10 cellular contexts compared by ENCODE assay signal in genomic region chr16:2511128-2511785, GRCh38. TPM values are rescaled to one million over a fixed set of nuclear protein-coding genes. Genes with fewer than 3 reads are reported as not detected.
A peak's percentile ranks its signal among the peaks of the same experiment; 100 is the strongest.
DNase-seq lines count a peak whose midpoint lies in the region; ATAC-seq and TF ChIP-seq lines count a peak whose summit lies in the region.
"Had no signal": no experiment of that assay in that cellular context is flagged by ENCODE, and none has a peak within 500 bp of the region (broad histone marks: within the 10 kb centered on the region; RNA-seq: fewer than 3 reads in every experiment).

No MANE protein-coding gene starts in this region.

- no peaks in the 10 kb centered on the region for H3K27me3 ChIP-seq in CD4-positive, alpha-beta T cell (ENCODE audit: control insufficient read depth, insufficient read depth, low read length)
- H3K27me3 ChIP-seq in parathyroid adenoma (ENCODE audit: control insufficient read depth, insufficient read depth, low read length), result no peaks in the 10 kb centered on the region

- H3K4me3 ChIP-seq in parathyroid adenoma (ENCODE audit: low read depth, low read length), result no peak overlapping the region

- intact Hi-C loops in CD4-positive, alpha-beta T cell (cut with DNase I, micrococcal nuclease), result no loop called here
- intact Hi-C loops in left cardiac atrium (cut with DNase I), result no loop called here
- intact Hi-C loops in activated T-helper 2 cell treated with anti-CD3 and anti-CD28 coated beads, Interferon-gamma antibody, Interleukin-2, Interleukin-4, amounts not matched to agents 10 μg/mL and 5 μg/mL and 100 μg/mL, durations not matched to agents 14 hours and 24 hours and 36 hours (cut with micrococcal nuclease), result loop anchor here (5.0 to 10.0 kb wide), 3 partner anchors 169 to 356 kb away; partner anchors contain the start of genes ABCA3, RNPS1 and TRAF7

- H3K4me1 ChIP-seq in parathyroid adenoma, result peaks cover 29% of the 10 kb centered on the region

- no peak for ATAC-seq in CD4-positive, alpha-beta T cell (ENCODE audit: poor library complexity)
- no peak for ATAC-seq in WTC11
- peak; percentile 15 to 16 for ATAC-seq in left cardiac atrium

- POLR2A ChIA-PET in CD4-positive, alpha-beta T cell (lab: Charles Lee), result no interaction called here
- POLR2A ChIA-PET in WTC11 (lab: Charles Lee) (interaction anchor here (0.7 kb wide), 1 partner anchor 1046 kb away, joined by 5 read pairs; no protein-coding TSS in a partner anchor), GM10248 (lab: Yijun Ruan, JAX) (no interaction called here)

- H2AFZ ChIP-seq in parathyroid adenoma, result no peak overlapping the region

- H3K9ac ChIP-seq in parathyroid adenoma, result no peak overlapping the region

- no peak for TF ChIP-seq CTCF in CD4-positive, alpha-beta T cell (IDR thresholded peaks at IDR 0.05)
- TF ChIP-seq CTCF in WTC11 (IDR thresholded peaks at IDR 0.05) (no peak), parathyroid adenoma (IDR thresholded peaks at IDR 0.05) (no peak), GM10266 (IDR thresholded peaks at IDR 0.05; ENCODE audit: control insufficient read depth, insufficient read depth, low read depth, missing control alignments) (no peak), GM10248 (IDR thresholded peaks at IDR 0.05; ENCODE audit: control extremely low read depth, extremely low read depth, low read depth, missing control alignments) (no peak)

- H3K4me1 Mint-ChIP-seq in CD4-positive, alpha-beta T cell (ENCODE audit: low read depth), result peaks cover 36% of the 10 kb centered on the region
- H3K4me1 Mint-ChIP-seq in WTC11, result peaks cover 41% of the 10 kb centered on the region
- peaks cover 18% of the 10 kb centered on the region for H3K4me1 Mint-ChIP-seq in activated T-helper 2 cell treated with anti-CD3 and anti-CD28 coated beads, Interferon-gamma antibody, Interleukin-2, Interleukin-4, amounts not matched to agents 10 μg/mL and 5 μg/mL and 100 μg/mL, durations not matched to agents 14 hours and 24 hours and 36 hours (ENCODE audit: low read depth)

- peak overlapping the region; percentile 94 for H3K4me3 Mint-ChIP-seq in CD4-positive, alpha-beta T cell
- peak overlapping the region; percentile 15; the same call in 1 of the 2 replicates for H3K4me3 Mint-ChIP-seq in WTC11
- no peak overlapping the region for H3K4me3 Mint-ChIP-seq in activated T-helper 2 cell treated with anti-CD3 and anti-CD28 coated beads, Interferon-gamma antibody, Interleukin-2, Interleukin-4, amounts not matched to agents 10 μg/mL and 5 μg/mL and 100 μg/mL, durations not matched to agents 14 hours and 24 hours and 36 hours (ENCODE audit: low read depth)

- peak overlapping the region; percentile 100 for H3K27ac Mint-ChIP-seq in CD4-positive, alpha-beta T cell
- no peak overlapping the region for H3K27ac Mint-ChIP-seq in WTC11
- no peak overlapping the region for H3K27ac Mint-ChIP-seq in activated T-helper 2 cell treated with anti-CD3 and anti-CD28 coated beads, Interferon-gamma antibody, Interleukin-2, Interleukin-4, amounts not matched to agents 10 μg/mL and 5 μg/mL and 100 μg/mL, durations not matched to agents 14 hours and 24 hours and 36 hours

- CTCF ChIA-PET in CD4-positive, alpha-beta T cell (lab: Charles Lee), result interaction anchor here (1.1 kb wide), 1 partner anchor 10 kb away, joined by 4 read pairs; no protein-coding TSS in a partner anchor
- CTCF ChIA-PET in WTC11 (lab: Charles Lee) (interaction anchor here (1.0 to 3.0 kb wide), 3 partner anchors 9 to 18 kb away, joined by 3 to 30 read pairs (median 4); partner anchors contain the start of gene AMDHD2), GM10248 (lab: Yijun Ruan, JAX) (interaction anchor here (1.6 to 4.2 kb wide), 3 partner anchors 10 to 316 kb away, joined by 4 to 24 read pairs (median 6); no protein-coding TSS in a partner anchor)

- no peaks in the 10 kb centered on the region for H3K27me3 Mint-ChIP-seq in CD4-positive, alpha-beta T cell
- peaks cover 4% of the 10 kb centered on the region for H3K27me3 Mint-ChIP-seq in WTC11 (ENCODE audit: low read depth)
- no peaks in the 10 kb centered on the region for H3K27me3 Mint-ChIP-seq in activated T-helper 2 cell treated with anti-CD3 and anti-CD28 coated beads, Interferon-gamma antibody, Interleukin-2, Interleukin-4, amounts not matched to agents 10 μg/mL and 5 μg/mL and 100 μg/mL, durations not matched to agents 14 hours and 24 hours and 36 hours (ENCODE audit: low read depth)

- peaks cover 21% of the 10 kb centered on the region for H3K79me2 ChIP-seq in parathyroid adenoma

- no peaks in the 10 kb centered on the region for H3K36me3 ChIP-seq in parathyroid adenoma (ENCODE audit: control insufficient read depth, insufficient read depth, low read length)

- no peak overlapping the region for H3K27ac ChIP-seq in CD4-positive, alpha-beta T cell (ENCODE audit: low read depth, low read length)
- peak overlapping the region; percentile 99 for H3K27ac ChIP-seq in parathyroid adenoma

- H3K36me3 Mint-ChIP-seq in CD4-positive, alpha-beta T cell (ENCODE audit: low read depth), result peaks cover 29% of the 10 kb centered on the region
- no peaks in the 10 kb centered on the region for H3K36me3 Mint-ChIP-seq in WTC11
- peaks cover 5% of the 10 kb centered on the region for H3K36me3 Mint-ChIP-seq in activated T-helper 2 cell treated with anti-CD3 and anti-CD28 coated beads, Interferon-gamma antibody, Interleukin-2, Interleukin-4, amounts not matched to agents 10 μg/mL and 5 μg/mL and 100 μg/mL, durations not matched to agents 14 hours and 24 hours and 36 hours (ENCODE audit: low read depth)

- no peak overlapping the region for H3K4me2 ChIP-seq in parathyroid adenoma (ENCODE audit: low read length)

- no peaks in the 10 kb centered on the region for H3K9me3 Mint-ChIP-seq in CD4-positive, alpha-beta T cell
- H3K9me3 Mint-ChIP-seq in WTC11, result no peaks in the 10 kb centered on the region
- no peaks in the 10 kb centered on the region for H3K9me3 Mint-ChIP-seq in activated T-helper 2 cell treated with anti-CD3 and anti-CD28 coated beads, Interferon-gamma antibody, Interleukin-2, Interleukin-4, amounts not matched to agents 10 μg/mL and 5 μg/mL and 100 μg/mL, durations not matched to agents 14 hours and 24 hours and 36 hours

- DNase-seq in CD4-positive, alpha-beta T cell, result no peak
- DNase-seq in WTC11 (ENCODE audit: low spot score) (peak; percentile 60), left cardiac atrium (peak; percentile 84), SIG-M5 (lab: John Stamatoyannopoulos, UW) (no peak), GM10266 (ENCODE audit: extremely low spot score) (no peak), GM10248 (ENCODE audit: extremely low spot score) (no peak)
- no peak for DNase-seq in activated T-helper 2 cell treated with anti-CD3 and anti-CD28 coated beads, Interferon-gamma antibody, Interleukin-2, Interleukin-4, amounts not matched to agents 10 μg/mL and 5 μg/mL and 100 μg/mL, durations not matched to agents 14 hours and 24 hours and 36 hours (ENCODE audit: low spot score)
- DNase-seq: COR-L47, NCI-H510A had no signal

- no peaks in the 10 kb centered on the region for H3K9me3 ChIP-seq in CD4-positive, alpha-beta T cell (ENCODE audit: control insufficient read depth, low read length)
- H3K9me3 ChIP-seq in parathyroid adenoma (ENCODE audit: control insufficient read depth, low read length), result no peaks in the 10 kb centered on the region

TF ChIP-seq in WTC11, 78 proteins besides CTCF, POLR2A, EP300 and RAD21 (continues in another document):
- TF ChIP-seq SMAD3 (CRISPR knock-in tag; IDR thresholded peaks at IDR 0.05; ENCODE audit: borderline replicate concordance), result no peak
- no peak for TF ChIP-seq TEAD4 (CRISPR knock-in tag; IDR thresholded peaks at IDR 0.05)
- TF ChIP-seq, protein P1, sequence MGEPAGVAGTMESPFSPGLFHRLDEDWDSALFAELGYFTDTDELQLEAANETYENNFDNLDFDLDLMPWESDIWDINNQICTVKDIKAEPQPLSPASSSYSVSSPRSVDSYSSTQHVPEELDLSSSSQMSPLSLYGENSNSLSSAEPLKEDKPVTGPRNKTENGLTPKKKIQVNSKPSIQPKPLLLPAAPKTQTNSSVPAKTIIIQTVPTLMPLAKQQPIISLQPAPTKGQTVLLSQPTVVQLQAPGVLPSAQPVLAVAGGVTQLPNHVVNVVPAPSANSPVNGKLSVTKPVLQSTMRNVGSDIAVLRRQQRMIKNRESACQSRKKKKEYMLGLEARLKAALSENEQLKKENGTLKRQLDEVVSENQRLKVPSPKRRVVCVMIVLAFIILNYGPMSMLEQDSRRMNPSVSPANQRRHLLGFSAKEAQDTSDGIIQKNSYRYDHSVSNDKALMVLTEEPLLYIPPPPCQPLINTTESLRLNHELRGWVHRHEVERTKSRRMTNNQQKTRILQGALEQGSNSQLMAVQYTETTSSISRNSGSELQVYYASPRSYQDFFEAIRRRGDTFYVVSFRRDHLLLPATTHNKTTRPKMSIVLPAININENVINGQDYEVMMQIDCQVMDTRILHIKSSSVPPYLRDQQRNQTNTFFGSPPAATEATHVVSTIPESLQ (CRISPR knock-in tag; IDR thresholded peaks at IDR 0.05), result no peak

RNA-seq across cellular contexts. Expression of gene ATP6V0C, which starts 2.5 kb away (rescaled TPM):
- total RNA-seq in CD4-positive, alpha-beta T cell, result 100 to 1,000 TPM; 224 to 234 TPM
- 193 to 212 TPM (median 193 TPM) in 3 replicates for total RNA-seq in WTC11 (2021)
- 100 to 1,000 TPM; 162 to 197 TPM for total RNA-seq in left cardiac atrium
- total RNA-seq in activated T-helper 2 cell treated with anti-CD3 and anti-CD28 coated beads, Interferon-gamma antibody, Interleukin-2, Interleukin-4, amounts not matched to agents 10 μg/mL and 5 μg/mL and 100 μg/mL, durations not matched to agents 14 hours and 24 hours and 36 hours, result 114 and 119 TPM in 2 replicates

RNA-seq across cellular contexts. Expression of gene AMDHD2, which starts 8.9 kb away (rescaled TPM):
- 100 to 1,000 TPM; 171 to 177 TPM for total RNA-seq in CD4-positive, alpha-beta T cell
- 60.1 to 70.9 TPM (median 60.3 TPM) in 3 replicates for total RNA-seq in WTC11 (2021)
- 10 to 100 TPM; 15.8 to 21.8 TPM for total RNA-seq in left cardiac atrium
- total RNA-seq in activated T-helper 2 cell treated with anti-CD3 and anti-CD28 coated beads, Interferon-gamma antibody, Interleukin-2, Interleukin-4, amounts not matched to agents 10 μg/mL and 5 μg/mL and 100 μg/mL, durations not matched to agents 14 hours and 24 hours and 36 hours, result 29.3 and 30.1 TPM in 2 replicates

RNA-seq across cellular contexts. Expression of gene CEMP1, which starts 20.0 kb away (rescaled TPM):
- total RNA-seq in CD4-positive, alpha-beta T cell, result 1 to 10 TPM; 1.0 to 1.8 TPM
- total RNA-seq in WTC11 (2021), result 0.14 to 0.32 TPM (median 0.15 TPM) in 3 replicates
- total RNA-seq in left cardiac atrium, result not detected
- total RNA-seq in activated T-helper 2 cell treated with anti-CD3 and anti-CD28 coated beads, Interferon-gamma antibody, Interleukin-2, Interleukin-4, amounts not matched to agents 10 μg/mL and 5 μg/mL and 100 μg/mL, durations not matched to agents 14 hours and 24 hours and 36 hours, result 0.25 TPM in 1 of 2 replicates, not detected in the other

RNA-seq across cellular contexts. Expression of gene PDPK1, which starts 26.6 kb away (rescaled TPM):
- total RNA-seq in CD4-positive, alpha-beta T cell, result 10 to 100 TPM; 46.1 to 51.1 TPM
- 25.4 to 31.4 TPM (median 29.6 TPM) in 3 replicates for total RNA-seq in WTC11 (2021)
- 10 to 100 TPM; 32.6 to 39.4 TPM for total RNA-seq in left cardiac atrium
- 45.7 and 48.5 TPM in 2 replicates for total RNA-seq in activated T-helper 2 cell treated with anti-CD3 and anti-CD28 coated beads, Interferon-gamma antibody, Interleukin-2, Interleukin-4, amounts not matched to agents 10 μg/mL and 5 μg/mL and 100 μg/mL, durations not matched to agents 14 hours and 24 hours and 36 hours

RNA-seq across cellular contexts. Expression of gene TBC1D24, which starts 36.3 kb away (rescaled TPM):
- 1 to 10 TPM; 1.2 to 2.1 TPM for total RNA-seq in CD4-positive, alpha-beta T cell
- total RNA-seq in WTC11 (2021) (17.3 to 21.0 TPM (median 17.8 TPM) in 3 replicates), left cardiac atrium (10 to 100 TPM in 1 of 2 donors, 1 to 10 TPM in 1; 9.8 to 15.1 TPM)
- 19.6 and 21.4 TPM in 2 replicates for total RNA-seq in activated T-helper 2 cell treated with anti-CD3 and anti-CD28 coated beads, Interferon-gamma antibody, Interleukin-2, Interleukin-4, amounts not matched to agents 10 μg/mL and 5 μg/mL and 100 μg/mL, durations not matched to agents 14 hours and 24 hours and 36 hours

Comparison
In these comparisons a context has a peak if more than half of its experiments do, and no peak if none do; other contexts are left out.
1. ATAC-seq: peak in left cardiac atrium (2 of 2); none in CD4-positive, alpha-beta T cell (single experiment) and WTC11 (single experiment).
2. DNase-seq: peak in WTC11 (single experiment) and left cardiac atrium (single experiment); none in CD4-positive, alpha-beta T cell (0 of 10), SIG-M5 (single experiment), GM10266 (single experiment), GM10248 (single experiment) and activated T-helper 2 cell treated with anti-CD3 and anti-CD28 coated beads, Interferon-gamma antibody, Interleukin-2, Interleukin-4, amounts not matched to agents 10 μg/mL and 5 μg/mL and 100 μg/mL, durations not matched to agents 14 hours and 24 hours and 36 hours (single experiment).